Comparison of ENCODE assay signal across 1 cellular context in the genomic region with DNA sequence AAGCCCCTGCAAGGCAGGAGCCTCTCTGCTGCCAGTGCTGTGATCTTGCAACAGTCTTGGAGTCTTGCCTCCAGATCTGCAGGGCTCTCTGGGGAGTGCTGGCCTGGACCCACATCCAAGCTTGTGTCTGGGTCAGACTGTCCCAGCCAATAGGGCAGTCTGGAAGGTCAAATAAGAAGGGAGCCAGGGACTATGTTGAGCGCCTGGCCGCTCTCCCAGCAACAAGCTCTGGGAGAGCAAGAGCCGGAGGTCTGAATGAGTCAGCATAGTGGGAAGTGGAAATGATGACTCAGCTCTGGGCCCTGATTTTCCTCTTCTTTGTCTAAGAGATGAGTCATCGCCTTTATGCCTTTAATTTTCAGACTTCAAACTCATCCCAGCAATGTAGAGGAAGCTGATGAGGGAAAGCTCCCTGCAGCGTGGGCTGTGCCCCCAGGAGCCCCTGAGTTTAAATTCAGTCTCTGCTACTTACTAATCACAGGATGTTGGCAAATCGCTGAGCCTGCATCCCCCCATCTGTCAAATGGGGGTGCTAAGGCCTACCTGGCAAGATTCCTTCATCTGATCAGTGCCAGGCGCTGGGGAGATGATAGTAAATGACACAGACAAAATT.
TF ChIP-seq lines count a peak whose summit lies in the region.

No MANE protein-coding gene starts in this region.

TF ChIP-seq in HepG2, 621 proteins besides CTCF, POLR2A, EP300 and RAD21 (continued from another document and continues in another):
- TF ChIP-seq ZNF329 (CRISPR knock-in tag; IDR thresholded peaks at IDR 0.05; ENCODE audit: low read depth) (no peak), RFX5 (IDR thresholded peaks at IDR 0.05; ENCODE audit: low read depth, low read length) (peak; percentile 90), FOXJ3 (CRISPR knock-in tag; IDR thresholded peaks at IDR 0.05; ENCODE audit: borderline replicate concordance) (no peak), ZMYM4 (CRISPR knock-in tag; IDR thresholded peaks at IDR 0.05) (no peak), PHF5A (CRISPR knock-in tag; IDR thresholded peaks at IDR 0.05; ENCODE audit: low read depth, unreplicated experiment) (no peak), ARNT2 (CRISPR knock-in tag; IDR thresholded peaks at IDR 0.05; ENCODE audit: low read depth) (no peak), MAFF (IDR thresholded peaks at IDR 0.05; ENCODE audit: low read depth, low read length) (peak; percentile 100), HNRNPL (IDR thresholded peaks at IDR 0.05; ENCODE audit: low read depth, low read length) (no peak), CHCHD3 (CRISPR knock-in tag; IDR thresholded peaks at IDR 0.05) (no peak), ZNF34 (CRISPR knock-in tag; IDR thresholded peaks at IDR 0.05; ENCODE audit: borderline replicate concordance) (no peak), ZMYM3 (CRISPR knock-in tag; IDR thresholded peaks at IDR 0.05) (0 out of 2 replicates have a peak, but pooled peaks have one; percentile 43), TOPORS (CRISPR knock-in tag; IDR thresholded peaks at IDR 0.05) (no peak), STAG1 (CRISPR knock-in tag; IDR thresholded peaks at IDR 0.05) (no peak), REL (CRISPR knock-in tag; conservative IDR thresholded peaks at IDR 0.05) (no peak), ZNF564 (CRISPR knock-in tag; IDR thresholded peaks at IDR 0.05) (no peak), ZNF616 (CRISPR knock-in tag; IDR thresholded peaks at IDR 0.05; ENCODE audit: low read depth) (no peak), NR2F6 (IDR thresholded peaks at IDR 0.05) (peak; percentile 10; the same call in 1 of the 2 replicates), NR2F6 (CRISPR knock-in tag; IDR thresholded peaks at IDR 0.05) (peak; percentile 39; the same call in 1 of the 2 replicates), DNMT3B (CRISPR knock-in tag; conservative IDR thresholded peaks at IDR 0.05) (peak; percentile 93; the same call in 1 of the 2 replicates), KLF6 (CRISPR knock-in tag; IDR thresholded peaks at IDR 0.05) (no peak), KLF15 (CRISPR knock-in tag; IDR thresholded peaks at IDR 0.05; ENCODE audit: borderline replicate concordance) (no peak), SATB2 (CRISPR knock-in tag; IDR thresholded peaks at IDR 0.05) (no peak), TARDBP (CRISPR knock-in tag; IDR thresholded peaks at IDR 0.05) (no peak), NFRKB (IDR thresholded peaks at IDR 0.05) (no peak), ZNF24 (IDR thresholded peaks at IDR 0.05) (0 out of 2 replicates have a peak, but pooled peaks have one; percentile 10), ZNF124 (CRISPR knock-in tag; IDR thresholded peaks at IDR 0.05) (0 out of 2 replicates have a peak, but pooled peaks have one; percentile 28), ZFP41 (CRISPR knock-in tag; IDR thresholded peaks at IDR 0.05; ENCODE audit: borderline replicate concordance) (no peak), CBX5 (CRISPR knock-in tag; IDR thresholded peaks at IDR 0.05; ENCODE audit: borderline replicate concordance) (no peak; the same call in 1 of the 2 replicates), ZNF83 (CRISPR knock-in tag; IDR thresholded peaks at IDR 0.05; ENCODE audit: borderline replicate concordance) (no peak), RARA (CRISPR knock-in tag; IDR thresholded peaks at IDR 0.05) (peak; percentile 41; the same call in 1 of the 2 replicates), MAZ (IDR thresholded peaks at IDR 0.05; ENCODE audit: borderline replicate concordance, low read depth, low read length) (no peak), MAZ (CRISPR knock-in tag; IDR thresholded peaks at IDR 0.05; ENCODE audit: low read depth) (no peak), ZNF382 (CRISPR knock-in tag; IDR thresholded peaks at IDR 0.05; ENCODE audit: borderline replicate concordance) (no peak), ZNF670 (CRISPR knock-in tag; IDR thresholded peaks at IDR 0.05; ENCODE audit: borderline replicate concordance) (no peak; the same call in 1 of the 2 replicates), NR2F2 (IDR thresholded peaks at IDR 0.05; ENCODE audit: borderline replicate concordance, low read depth) (peak; percentile 31; the same call in 1 of the 2 replicates), TBP (CRISPR knock-in tag; IDR thresholded peaks at IDR 0.05) (no peak), ZBTB21 (CRISPR knock-in tag; IDR thresholded peaks at IDR 0.05) (no peak), YEATS2 (CRISPR knock-in tag; IDR thresholded peaks at IDR 0.05; ENCODE audit: borderline replicate concordance) (peak; percentile 73; the same call in 1 of the 2 replicates), MXD4 (CRISPR knock-in tag; IDR thresholded peaks at IDR 0.05) (peak; percentile 50; the same call in 1 of the 2 replicates), GATAD1 (CRISPR knock-in tag; IDR thresholded peaks at IDR 0.05) (no peak)
- TF ChIP-seq, protein P1, sequence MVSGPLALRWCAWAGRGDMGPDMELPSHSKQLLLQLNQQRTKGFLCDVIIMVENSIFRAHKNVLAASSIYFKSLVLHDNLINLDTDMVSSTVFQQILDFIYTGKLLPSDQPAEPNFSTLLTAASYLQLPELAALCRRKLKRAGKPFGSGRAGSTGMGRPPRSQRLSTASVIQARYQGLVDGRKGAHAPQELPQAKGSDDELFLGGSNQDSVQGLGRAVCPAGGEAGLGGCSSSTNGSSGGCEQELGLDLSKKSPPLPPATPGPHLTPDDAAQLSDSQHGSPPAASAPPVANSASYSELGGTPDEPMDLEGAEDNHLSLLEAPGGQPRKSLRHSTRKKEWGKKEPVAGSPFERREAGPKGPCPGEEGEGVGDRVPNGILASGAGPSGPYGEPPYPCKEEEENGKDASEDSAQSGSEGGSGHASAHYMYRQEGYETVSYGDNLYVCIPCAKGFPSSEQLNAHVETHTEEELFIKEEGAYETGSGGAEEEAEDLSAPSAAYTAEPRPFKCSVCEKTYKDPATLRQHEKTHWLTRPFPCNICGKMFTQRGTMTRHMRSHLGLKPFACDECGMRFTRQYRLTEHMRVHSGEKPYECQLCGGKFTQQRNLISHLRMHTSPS (CRISPR knock-in tag; IDR thresholded peaks at IDR 0.05; ENCODE audit: low read depth), result no peak
- TF ChIP-seq, protein P2, sequence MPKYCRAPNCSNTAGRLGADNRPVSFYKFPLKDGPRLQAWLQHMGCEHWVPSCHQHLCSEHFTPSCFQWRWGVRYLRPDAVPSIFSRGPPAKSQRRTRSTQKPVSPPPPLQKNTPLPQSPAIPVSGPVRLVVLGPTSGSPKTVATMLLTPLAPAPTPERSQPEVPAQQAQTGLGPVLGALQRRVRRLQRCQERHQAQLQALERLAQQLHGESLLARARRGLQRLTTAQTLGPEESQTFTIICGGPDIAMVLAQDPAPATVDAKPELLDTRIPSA (CRISPR knock-in tag; IDR thresholded peaks at IDR 0.05; ENCODE audit: borderline replicate concordance), result no peak
- TF ChIP-seq, protein P3, sequence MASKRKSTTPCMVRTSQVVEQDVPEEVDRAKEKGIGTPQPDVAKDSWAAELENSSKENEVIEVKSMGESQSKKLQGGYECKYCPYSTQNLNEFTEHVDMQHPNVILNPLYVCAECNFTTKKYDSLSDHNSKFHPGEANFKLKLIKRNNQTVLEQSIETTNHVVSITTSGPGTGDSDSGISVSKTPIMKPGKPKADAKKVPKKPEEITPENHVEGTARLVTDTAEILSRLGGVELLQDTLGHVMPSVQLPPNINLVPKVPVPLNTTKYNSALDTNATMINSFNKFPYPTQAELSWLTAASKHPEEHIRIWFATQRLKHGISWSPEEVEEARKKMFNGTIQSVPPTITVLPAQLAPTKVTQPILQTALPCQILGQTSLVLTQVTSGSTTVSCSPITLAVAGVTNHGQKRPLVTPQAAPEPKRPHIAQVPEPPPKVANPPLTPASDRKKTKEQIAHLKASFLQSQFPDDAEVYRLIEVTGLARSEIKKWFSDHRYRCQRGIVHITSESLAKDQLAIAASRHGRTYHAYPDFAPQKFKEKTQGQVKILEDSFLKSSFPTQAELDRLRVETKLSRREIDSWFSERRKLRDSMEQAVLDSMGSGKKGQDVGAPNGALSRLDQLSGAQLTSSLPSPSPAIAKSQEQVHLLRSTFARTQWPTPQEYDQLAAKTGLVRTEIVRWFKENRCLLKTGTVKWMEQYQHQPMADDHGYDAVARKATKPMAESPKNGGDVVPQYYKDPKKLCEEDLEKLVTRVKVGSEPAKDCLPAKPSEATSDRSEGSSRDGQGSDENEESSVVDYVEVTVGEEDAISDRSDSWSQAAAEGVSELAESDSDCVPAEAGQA (IDR thresholded peaks at IDR 0.05; ENCODE audit: low read depth), result 0 out of 2 replicates have a peak, but pooled peaks have one; percentile 43
- TF ChIP-seq, protein P3 (CRISPR knock-in tag; IDR thresholded peaks at IDR 0.05; ENCODE audit: borderline replicate concordance), result no peak
- TF ChIP-seq, protein P4, sequence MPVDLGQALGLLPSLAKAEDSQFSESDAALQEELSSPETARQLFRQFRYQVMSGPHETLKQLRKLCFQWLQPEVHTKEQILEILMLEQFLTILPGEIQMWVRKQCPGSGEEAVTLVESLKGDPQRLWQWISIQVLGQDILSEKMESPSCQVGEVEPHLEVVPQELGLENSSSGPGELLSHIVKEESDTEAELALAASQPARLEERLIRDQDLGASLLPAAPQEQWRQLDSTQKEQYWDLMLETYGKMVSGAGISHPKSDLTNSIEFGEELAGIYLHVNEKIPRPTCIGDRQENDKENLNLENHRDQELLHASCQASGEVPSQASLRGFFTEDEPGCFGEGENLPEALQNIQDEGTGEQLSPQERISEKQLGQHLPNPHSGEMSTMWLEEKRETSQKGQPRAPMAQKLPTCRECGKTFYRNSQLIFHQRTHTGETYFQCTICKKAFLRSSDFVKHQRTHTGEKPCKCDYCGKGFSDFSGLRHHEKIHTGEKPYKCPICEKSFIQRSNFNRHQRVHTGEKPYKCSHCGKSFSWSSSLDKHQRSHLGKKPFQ (CRISPR knock-in tag; IDR thresholded peaks at IDR 0.05; ENCODE audit: insufficient replicate concordance), result peak; percentile 55
- TF ChIP-seq, protein P5, sequence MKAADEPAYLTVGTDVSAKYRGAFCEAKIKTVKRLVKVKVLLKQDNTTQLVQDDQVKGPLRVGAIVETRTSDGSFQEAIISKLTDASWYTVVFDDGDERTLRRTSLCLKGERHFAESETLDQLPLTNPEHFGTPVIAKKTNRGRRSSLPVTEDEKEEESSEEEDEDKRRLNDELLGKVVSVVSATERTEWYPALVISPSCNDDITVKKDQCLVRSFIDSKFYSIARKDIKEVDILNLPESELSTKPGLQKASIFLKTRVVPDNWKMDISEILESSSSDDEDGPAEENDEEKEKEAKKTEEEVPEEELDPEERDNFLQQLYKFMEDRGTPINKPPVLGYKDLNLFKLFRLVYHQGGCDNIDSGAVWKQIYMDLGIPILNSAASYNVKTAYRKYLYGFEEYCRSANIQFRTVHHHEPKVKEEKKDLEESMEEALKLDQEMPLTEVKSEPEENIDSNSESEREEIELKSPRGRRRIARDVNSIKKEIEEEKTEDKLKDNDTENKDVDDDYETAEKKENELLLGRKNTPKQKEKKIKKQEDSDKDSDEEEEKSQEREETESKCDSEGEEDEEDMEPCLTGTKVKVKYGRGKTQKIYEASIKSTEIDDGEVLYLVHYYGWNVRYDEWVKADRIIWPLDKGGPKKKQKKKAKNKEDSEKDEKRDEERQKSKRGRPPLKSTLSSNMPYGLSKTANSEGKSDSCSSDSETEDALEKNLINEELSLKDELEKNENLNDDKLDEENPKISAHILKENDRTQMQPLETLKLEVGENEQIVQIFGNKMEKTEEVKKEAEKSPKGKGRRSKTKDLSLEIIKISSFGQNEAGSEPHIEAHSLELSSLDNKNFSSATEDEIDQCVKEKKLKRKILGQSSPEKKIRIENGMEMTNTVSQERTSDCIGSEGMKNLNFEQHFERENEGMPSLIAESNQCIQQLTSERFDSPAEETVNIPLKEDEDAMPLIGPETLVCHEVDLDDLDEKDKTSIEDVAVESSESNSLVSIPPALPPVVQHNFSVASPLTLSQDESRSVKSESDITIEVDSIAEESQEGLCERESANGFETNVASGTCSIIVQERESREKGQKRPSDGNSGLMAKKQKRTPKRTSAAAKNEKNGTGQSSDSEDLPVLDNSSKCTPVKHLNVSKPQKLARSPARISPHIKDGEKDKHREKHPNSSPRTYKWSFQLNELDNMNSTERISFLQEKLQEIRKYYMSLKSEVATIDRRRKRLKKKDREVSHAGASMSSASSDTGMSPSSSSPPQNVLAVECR (CRISPR knock-in tag; IDR thresholded peaks at IDR 0.05; ENCODE audit: borderline replicate concordance), result no peak; the same call in 1 of the 2 replicates
- TF ChIP-seq, protein P6, sequence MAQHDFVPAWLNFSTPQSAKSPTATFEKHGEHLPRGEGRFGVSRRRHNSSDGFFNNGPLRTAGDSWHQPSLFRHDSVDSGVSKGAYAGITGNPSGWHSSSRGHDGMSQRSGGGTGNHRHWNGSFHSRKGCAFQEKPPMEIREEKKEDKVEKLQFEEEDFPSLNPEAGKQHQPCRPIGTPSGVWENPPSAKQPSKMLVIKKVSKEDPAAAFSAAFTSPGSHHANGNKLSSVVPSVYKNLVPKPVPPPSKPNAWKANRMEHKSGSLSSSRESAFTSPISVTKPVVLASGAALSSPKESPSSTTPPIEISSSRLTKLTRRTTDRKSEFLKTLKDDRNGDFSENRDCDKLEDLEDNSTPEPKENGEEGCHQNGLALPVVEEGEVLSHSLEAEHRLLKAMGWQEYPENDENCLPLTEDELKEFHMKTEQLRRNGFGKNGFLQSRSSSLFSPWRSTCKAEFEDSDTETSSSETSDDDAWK (CRISPR knock-in tag; IDR thresholded peaks at IDR 0.05), result no peak
- TF ChIP-seq, protein P7, sequence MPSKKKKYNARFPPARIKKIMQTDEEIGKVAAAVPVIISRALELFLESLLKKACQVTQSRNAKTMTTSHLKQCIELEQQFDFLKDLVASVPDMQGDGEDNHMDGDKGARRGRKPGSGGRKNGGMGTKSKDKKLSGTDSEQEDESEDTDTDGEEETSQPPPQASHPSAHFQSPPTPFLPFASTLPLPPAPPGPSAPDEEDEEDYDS (CRISPR knock-in tag; IDR thresholded peaks at IDR 0.05), result no peak; the same call in 1 of the 2 replicates
